ENCODE assay signal across 1 cellular context in the genomic region with DNA sequence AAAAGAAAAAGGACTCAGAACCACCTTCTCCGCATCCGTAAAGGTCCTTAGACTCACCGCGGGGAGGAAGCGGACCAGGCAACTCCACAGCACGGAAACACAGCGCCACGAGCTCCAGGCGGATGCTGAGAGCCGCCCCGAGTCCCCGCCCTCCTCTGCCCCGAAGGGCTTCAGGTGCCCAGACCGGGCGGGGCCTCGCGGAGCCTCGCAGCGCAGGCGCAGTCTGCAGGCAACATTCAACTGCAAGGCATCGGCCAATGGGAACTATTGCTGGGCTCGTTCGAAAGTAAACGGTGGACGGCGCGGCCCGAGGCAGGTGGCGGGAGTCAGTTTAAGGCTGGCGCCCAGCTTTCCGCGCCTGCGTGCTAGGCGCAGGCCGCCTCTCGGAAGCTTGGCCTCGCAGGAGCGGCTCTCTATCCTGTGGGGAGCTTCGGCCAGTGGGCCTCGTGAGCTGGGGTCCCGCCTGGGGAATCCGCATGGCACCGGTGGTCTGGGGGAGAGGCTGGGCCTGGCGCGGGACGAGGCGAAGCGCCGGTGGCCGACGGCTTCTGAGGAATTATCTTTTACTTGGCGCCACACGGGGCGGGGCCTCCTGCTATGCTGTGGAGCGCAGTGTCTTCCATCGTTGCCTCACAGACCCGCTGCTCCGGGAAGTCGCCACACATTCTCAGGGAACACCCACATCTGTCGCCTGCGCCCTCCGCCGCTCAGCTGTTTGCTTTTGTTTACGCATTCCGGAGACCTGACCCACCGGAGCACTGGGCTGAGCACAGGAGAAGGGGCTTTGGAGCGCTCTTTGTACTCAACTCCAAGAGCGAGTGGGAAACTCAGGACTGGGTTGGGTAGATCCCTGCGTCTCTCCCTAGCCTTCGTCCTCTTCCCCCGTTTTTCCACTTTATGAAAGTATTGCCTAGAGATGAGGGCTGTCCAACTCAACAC.
A peak's percentile ranks its signal among the peaks of the same experiment; 100 is the strongest.
TF ChIP-seq lines count a peak whose summit lies in the region.

A gene with protein sequence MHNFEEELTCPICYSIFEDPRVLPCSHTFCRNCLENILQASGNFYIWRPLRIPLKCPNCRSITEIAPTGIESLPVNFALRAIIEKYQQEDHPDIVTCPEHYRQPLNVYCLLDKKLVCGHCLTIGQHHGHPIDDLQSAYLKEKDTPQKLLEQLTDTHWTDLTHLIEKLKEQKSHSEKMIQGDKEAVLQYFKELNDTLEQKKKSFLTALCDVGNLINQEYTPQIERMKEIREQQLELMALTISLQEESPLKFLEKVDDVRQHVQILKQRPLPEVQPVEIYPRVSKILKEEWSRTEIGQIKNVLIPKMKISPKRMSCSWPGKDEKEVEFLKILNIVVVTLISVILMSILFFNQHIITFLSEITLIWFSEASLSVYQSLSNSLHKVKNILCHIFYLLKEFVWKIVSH (minus strand): TSS at position 127 of the 939 bp plus-strand sequence. CDS start 10,603 bp downstream, outside the sequence.

TF ChIP-seq in WTC11, 78 proteins besides CTCF, POLR2A, EP300 and RAD21 (continued from another document):
- TF ChIP-seq ZNF396 (CRISPR knock-in tag; IDR thresholded peaks at IDR 0.05; ENCODE audit: borderline replicate concordance) (no peak), ESRRA (CRISPR knock-in tag; IDR thresholded peaks at IDR 0.05; ENCODE audit: borderline replicate concordance) (peak; percentile 96), ZNF512 (CRISPR knock-in tag; IDR thresholded peaks at IDR 0.05; ENCODE audit: borderline replicate concordance) (no peak), ELF4 (CRISPR knock-in tag; IDR thresholded peaks at IDR 0.05; ENCODE audit: low read depth) (peak; percentile 99), ZNF416 (CRISPR knock-in tag; IDR thresholded peaks at IDR 0.05) (peak; percentile 5; the same call in 1 of the 2 replicates)
- TF ChIP-seq, protein P1, sequence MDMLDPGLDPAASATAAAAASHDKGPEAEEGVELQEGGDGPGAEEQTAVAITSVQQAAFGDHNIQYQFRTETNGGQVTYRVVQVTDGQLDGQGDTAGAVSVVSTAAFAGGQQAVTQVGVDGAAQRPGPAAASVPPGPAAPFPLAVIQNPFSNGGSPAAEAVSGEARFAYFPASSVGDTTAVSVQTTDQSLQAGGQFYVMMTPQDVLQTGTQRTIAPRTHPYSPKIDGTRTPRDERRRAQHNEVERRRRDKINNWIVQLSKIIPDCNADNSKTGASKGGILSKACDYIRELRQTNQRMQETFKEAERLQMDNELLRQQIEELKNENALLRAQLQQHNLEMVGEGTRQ (CRISPR knock-in tag; IDR thresholded peaks at IDR 0.05), result peak; percentile 53
- TF ChIP-seq, protein P2, sequence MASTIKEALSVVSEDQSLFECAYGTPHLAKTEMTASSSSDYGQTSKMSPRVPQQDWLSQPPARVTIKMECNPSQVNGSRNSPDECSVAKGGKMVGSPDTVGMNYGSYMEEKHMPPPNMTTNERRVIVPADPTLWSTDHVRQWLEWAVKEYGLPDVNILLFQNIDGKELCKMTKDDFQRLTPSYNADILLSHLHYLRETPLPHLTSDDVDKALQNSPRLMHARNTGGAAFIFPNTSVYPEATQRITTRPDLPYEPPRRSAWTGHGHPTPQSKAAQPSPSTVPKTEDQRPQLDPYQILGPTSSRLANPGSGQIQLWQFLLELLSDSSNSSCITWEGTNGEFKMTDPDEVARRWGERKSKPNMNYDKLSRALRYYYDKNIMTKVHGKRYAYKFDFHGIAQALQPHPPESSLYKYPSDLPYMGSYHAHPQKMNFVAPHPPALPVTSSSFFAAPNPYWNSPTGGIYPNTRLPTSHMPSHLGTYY (CRISPR knock-in tag; IDR thresholded peaks at IDR 0.05), result no peak
